In the genomic region with DNA sequence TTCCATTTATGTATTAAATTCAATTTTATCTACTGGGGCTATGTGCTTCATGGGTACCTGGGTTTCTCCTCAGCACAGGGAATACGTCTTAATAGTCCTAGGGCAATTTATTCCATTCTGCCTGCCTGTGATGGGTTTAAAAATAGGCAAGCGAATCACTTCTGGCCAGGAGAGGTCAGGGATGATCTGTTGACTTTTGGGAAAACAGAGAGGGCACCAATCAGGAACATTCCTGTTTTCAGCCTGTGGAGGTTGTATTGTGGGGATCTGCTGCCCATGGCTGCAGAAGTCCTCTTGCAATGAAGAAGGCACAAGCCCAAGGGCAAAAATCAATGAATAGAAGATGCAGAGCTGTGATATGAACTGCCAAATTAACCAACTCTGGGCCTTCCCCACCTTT, we compare ENCODE assay signal across 14 cellular contexts.
DNase-seq lines count a peak whose midpoint lies in the region; ATAC-seq and TF ChIP-seq lines count a peak whose summit lies in the region.
"Had no signal": no experiment of that assay in that cellular context is flagged by ENCODE, and none has a peak within 500 bp of the region (broad histone marks: within the 10 kb centered on the region; RNA-seq: fewer than 3 reads in every experiment).

No MANE protein-coding gene starts in this region.

- H3K4me1 ChIP-seq in H9 (ENCODE audit: insufficient read depth, low read length) (no peaks in the 10 kb centered on the region), ascending aorta (peaks cover 3 to 13% of the 10 kb centered on the region in 2 donors), mesenchymal stem cell (ENCODE audit: control insufficient read depth, insufficient read depth, low read depth, low read length) (no peaks in the 10 kb centered on the region)

- no CpG with 5 or more reads among the region's 2 CpGs for WGBS in H9 (ENCODE audit: extremely low coverage, insufficient read length, low lambda C conversion rate)
- WGBS in mesenchymal stem cell, result 29% methylated on average over 2 of the region's 2 CpGs

- no peak overlapping the region for H3K23ac ChIP-seq in H9 (ENCODE audit: insufficient read length, low read depth, low read length)
- H3K23ac ChIP-seq in mesenchymal stem cell (ENCODE audit: low read length in 2 of 2), result no peak overlapping the region

- no peak overlapping the region for H3K4me3 Mint-ChIP-seq in H9
- H3K4me3 Mint-ChIP-seq: CD4-positive, alpha-beta T cell had no signal

- no peaks in the 10 kb centered on the region for H3K23me2 ChIP-seq in H9 (ENCODE audit: insufficient read length, low read depth, low read length, poor library complexity, severe bottlenecking)

- H3K56ac ChIP-seq in H9 (ENCODE audit: insufficient read length, low read depth, low read length), result no peak overlapping the region

- no peak overlapping the region for H3T11ph ChIP-seq in H9 (ENCODE audit: low read length)

- H3K79me1 ChIP-seq in H9 (ENCODE audit: insufficient read depth, low read depth, low read length, poor library complexity, severe bottlenecking), result no peaks in the 10 kb centered on the region
- no peaks in the 10 kb centered on the region for H3K79me1 ChIP-seq in mesenchymal stem cell (replicated peaks; ENCODE audit: low read length, poor library complexity, severe bottlenecking)

- H3K27ac ChIP-seq in H9 (ENCODE audit: insufficient read length, low read depth, low read length) (no peak overlapping the region), ascending aorta (peak overlapping the region; percentile 39 to 55), mesenchymal stem cell (ENCODE audit: low read length, poor library complexity, severe bottlenecking) (no peak overlapping the region)
- H3K27ac ChIP-seq: PC-9 had no signal

- H3K18ac ChIP-seq in H9 (ENCODE audit: insufficient read length, low read depth, low read length) (no peak overlapping the region), mesenchymal stem cell (ENCODE audit: low read depth in 1 of 2, low read length in 2 of 2) (no peak overlapping the region)

- H2BK5ac ChIP-seq in H9 (ENCODE audit: insufficient read length, low read length), result no peak overlapping the region
- H2BK5ac ChIP-seq in mesenchymal stem cell (ENCODE audit: low read depth, low read length, poor library complexity, severe bottlenecking), result no peak overlapping the region

- DNase-seq in AG10803 (ENCODE audit: low read depth) (no peak), H9 (peak; percentile 29), ascending aorta (ENCODE audit: low spot score in 2 of 2) (no peak), iPS-NIHi11 (ENCODE audit: low spot score) (peak; percentile 24), DMS 273 (lab: John Stamatoyannopoulos, UW; ENCODE audit: unreplicated experiment) (no peak), COR-L47 (lab: John Stamatoyannopoulos, UW) (no peak), mesenchymal stem cell (no peak)
- DNase-seq: CD4-positive, alpha-beta T cell; IMR-90; NCI-H1436; NCI-H2029 treated with DMSO at 0.1 percent for 48 hours; NCI-H524 treated with DMSO at 0.1 percent for 48 hours; PC-9 had no signal

- H3K27me3 Mint-ChIP-seq in H9 (ENCODE audit: low read depth), result no peaks in the 10 kb centered on the region; the same call in 1 of the 2 replicates
- H3K27me3 Mint-ChIP-seq: CD4-positive, alpha-beta T cell had no signal

- H3K4me2 ChIP-seq in H9 (ENCODE audit: insufficient read depth, insufficient read length, low read length) (no peak overlapping the region), mesenchymal stem cell (ENCODE audit: low read length, poor library complexity, severe bottlenecking) (no peak overlapping the region)
- H3K4me2 ChIP-seq: PC-9 had no signal

- no peak overlapping the region for H2BK12ac ChIP-seq in H9 (ENCODE audit: insufficient read length, low read depth, low read length)
- no peak overlapping the region for H2BK12ac ChIP-seq in mesenchymal stem cell (ENCODE audit: low read length in 2 of 2)

- no peak overlapping the region for H4K91ac ChIP-seq in H9 (ENCODE audit: insufficient read length, low read depth, low read length)
- H4K91ac ChIP-seq in mesenchymal stem cell (ENCODE audit: low read length), result no peak overlapping the region

- H3K4ac ChIP-seq in H9 (ENCODE audit: low read depth, low read length) (no peak overlapping the region), mesenchymal stem cell (ENCODE audit: low read depth in 1 of 2, low read length in 2 of 2) (no peak overlapping the region)

- H3K27me3 ChIP-seq in H9 (ENCODE audit: insufficient read depth, low read length) (no peaks in the 10 kb centered on the region), ascending aorta (no peaks in the 10 kb centered on the region), mesenchymal stem cell (ENCODE audit: control insufficient read depth in 1 of 2, insufficient read depth in 1 of 2, low read length in 2 of 2) (no peaks in the 10 kb centered on the region)

- no peak overlapping the region for H3K14ac ChIP-seq in H9 (ENCODE audit: insufficient read depth, low read length)
- no peak overlapping the region for H3K14ac ChIP-seq in mesenchymal stem cell (ENCODE audit: low read length in 2 of 2)

- H2BK15ac ChIP-seq in H9 (ENCODE audit: low read depth, low read length) (no peak overlapping the region), mesenchymal stem cell (ENCODE audit: low read depth, poor library complexity, severe bottlenecking) (no peak overlapping the region)

- H3K36me3 ChIP-seq in ascending aorta (no peaks in the 10 kb centered on the region), mesenchymal stem cell (ENCODE audit: control insufficient read depth in 1 of 2, insufficient read depth in 2 of 2, low read depth in 1 of 2, low read length in 2 of 2) (no peaks in the 10 kb centered on the region)

- H3K9ac ChIP-seq in H9 (ENCODE audit: extremely low read depth, insufficient read length, low read length) (no peak overlapping the region), mesenchymal stem cell (ENCODE audit: low read length) (no peak overlapping the region)

- ATAC-seq in HG02884 (IDR thresholded peaks at IDR 0.05; ENCODE audit: unreplicated experiment), result no peak

- H2BK120ac ChIP-seq in H9 (ENCODE audit: low read depth, low read length, poor library complexity, severe bottlenecking) (no peak overlapping the region), mesenchymal stem cell (ENCODE audit: low read depth, low read length) (no peak overlapping the region)

- no peaks in the 10 kb centered on the region for H3K36me3 Mint-ChIP-seq in H9 (ENCODE audit: insufficient read depth in 1 of 3, low read depth in 3 of 3)

- no peak overlapping the region for H4K8ac ChIP-seq in H9 (replicated peaks; ENCODE audit: insufficient read length, low read depth, low read length)
- no peak overlapping the region for H4K8ac ChIP-seq in mesenchymal stem cell (ENCODE audit: low read length)

- H4K20me1 ChIP-seq in H9 (ENCODE audit: control insufficient read depth, insufficient read depth, insufficient read length), result no peaks in the 10 kb centered on the region

- 0 out of 2 replicates have a peak, but pooled peaks have one; percentile 15 for TF ChIP-seq CTCF in AG10803 (conservative IDR thresholded peaks at IDR 0.05; ENCODE audit: low read length)
- TF ChIP-seq CTCF in H9 (conservative IDR thresholded peaks at IDR 0.05), result peak; percentile 29; the same call in 1 of the 3 replicates
- no peak for TF ChIP-seq CTCF in ascending aorta (IDR thresholded peaks at IDR 0.05)

- no peak overlapping the region for H2AFZ ChIP-seq in H9 (ENCODE audit: low read length)
- no peak overlapping the region for H2AFZ ChIP-seq in mesenchymal stem cell (ENCODE audit: low read depth, low read length)
- H2AFZ ChIP-seq: PC-9 had no signal

- H3K4me3 ChIP-seq in AG10803 (ENCODE audit: low read length) (no peak overlapping the region), ascending aorta (no peak overlapping the region), mesenchymal stem cell (ENCODE audit: insufficient read depth in 1 of 2, low read depth in 1 of 2, low read length in 2 of 2) (no peak overlapping the region)
- H3K4me3 ChIP-seq: PC-9 had no signal

- no peak overlapping the region for H2BK20ac ChIP-seq in H9 (ENCODE audit: low read depth, low read length, poor library complexity, severe bottlenecking)

- intact Hi-C loops in ascending aorta (cut with DNase I), result loop anchor here (10.0 kb wide), 1 partner anchor 331 kb away; the partner anchor contains the start of gene PTGER3

- no peak overlapping the region for H4K5ac ChIP-seq in H9 (ENCODE audit: insufficient read length, low read depth, low read length)

- no peaks in the 10 kb centered on the region for H3K9me3 ChIP-seq in H9 (ENCODE audit: control insufficient read depth, low read depth, low read length)
- no peaks in the 10 kb centered on the region for H3K9me3 ChIP-seq in ascending aorta
- H3K9me3 ChIP-seq in mesenchymal stem cell (ENCODE audit: control insufficient read depth, low read length), result peaks cover 8% of the 10 kb centered on the region

- peaks cover 0 to 5% of the 10 kb centered on the region in 2 experiments; a peak in 2 of 4 replicates for H3K4me1 Mint-ChIP-seq in H9

- H3K79me2 ChIP-seq in H9 (ENCODE audit: insufficient read depth, low read length), result no peaks in the 10 kb centered on the region

- no peak overlapping the region for H3K27ac Mint-ChIP-seq in H9
- H3K27ac Mint-ChIP-seq: CD4-positive, alpha-beta T cell had no signal

- H2AK5ac ChIP-seq in H9 (ENCODE audit: insufficient read length, low read length) (no peak overlapping the region), mesenchymal stem cell (ENCODE audit: low read length, severe bottlenecking) (no peak overlapping the region)

- no peaks in the 10 kb centered on the region for H3K9me3 Mint-ChIP-seq in H9

Comparison
In these comparisons a context has a peak if more than half of its experiments do, and no peak if none do; other contexts are left out.
1. DNase-seq: peak in H9 (single experiment) and iPS-NIHi11 (single experiment); none in AG10803 (single experiment), ascending aorta (0 of 2), DMS 273 (single experiment), COR-L47 (single experiment) and mesenchymal stem cell (single experiment).
2. CTCF ChIP-seq: peak in AG10803 (single experiment) and H9 (single experiment); none in ascending aorta (0 of 3).
3. H3K27ac ChIP-seq: peak in ascending aorta (2 of 2); none in H9 (single experiment) and mesenchymal stem cell (single experiment).